ENCODE assay signal across 21 cellular contexts in the genomic region with DNA sequence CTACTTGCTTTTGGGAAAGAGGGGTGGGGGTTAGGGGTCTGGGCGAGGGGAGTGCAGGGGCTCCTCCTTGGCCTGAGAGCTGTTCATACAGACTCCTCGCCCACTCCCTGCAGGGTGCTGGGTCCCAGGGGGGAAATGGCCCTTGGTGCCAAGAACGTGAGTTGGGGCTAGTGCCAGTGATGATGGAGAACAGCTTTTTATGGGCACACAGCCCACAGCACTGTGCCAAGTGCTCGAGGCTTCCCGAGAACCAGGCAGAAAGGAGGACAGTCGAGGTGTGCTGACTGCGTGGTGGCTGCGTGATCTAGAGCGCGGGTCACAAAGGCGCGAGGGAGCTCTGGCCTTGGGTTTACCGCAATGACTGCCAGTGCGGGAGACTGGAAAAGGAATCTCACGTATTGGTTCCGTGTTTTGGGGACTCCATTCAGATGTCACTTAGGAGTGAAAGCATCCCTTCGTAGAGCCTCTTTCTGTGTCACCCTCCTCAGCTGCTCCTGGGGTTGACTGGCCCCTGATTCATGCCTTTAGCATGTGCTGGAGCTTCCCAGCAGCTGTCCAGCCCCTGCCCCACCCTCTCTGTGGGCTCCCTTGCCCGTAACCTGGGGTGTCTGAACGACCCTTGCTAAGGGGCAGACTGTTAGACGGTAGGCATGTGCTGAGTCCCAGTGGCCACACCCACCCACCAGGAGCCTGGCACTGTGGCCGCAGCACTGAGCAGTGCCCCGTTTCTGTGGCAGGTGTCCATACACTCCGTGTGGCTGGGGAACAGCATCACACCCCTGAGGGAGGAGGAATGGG. TPM values are rescaled to one million over a fixed set of nuclear protein-coding genes. Genes with fewer than 3 reads are reported as not detected.
DNase-seq lines count a peak whose midpoint lies in the region; ATAC-seq, FAIRE-seq and TF ChIP-seq lines count a peak whose summit lies in the region.
"Had no signal": no experiment of that assay in that cellular context is flagged by ENCODE, and none has a peak within 500 bp of the region (broad histone marks: within the 10 kb centered on the region; RNA-seq: fewer than 3 reads in every experiment).

No MANE protein-coding gene starts in this region.

- TF ChIP-seq EP300 in HepG2 (IDR thresholded peaks at IDR 0.05; ENCODE audit: low read depth in 2 of 2, low read length in 2 of 2) (no peak), HepG2 (CRISPR knock-in tag; IDR thresholded peaks at IDR 0.05; ENCODE audit: borderline replicate concordance) (no peak)

- peak in 2 of 3 donors; percentile 21 to 49 for DNase-seq in right lobe of liver
- DNase-seq in HepG2 (ENCODE audit: low spot score): no peak
- peak; percentile 58 for DNase-seq in chondrocyte (ENCODE audit: low spot score)
- DNase-seq in left lobe of liver (ENCODE audit: low spot score): no peak
- DNase-seq in aorta: peak; percentile 42 to 75
- no peak for DNase-seq in activated CD4-positive, alpha-beta memory T cell treated with anti-CD3 and anti-CD28 coated beads, Interleukin-2, amount 10 ng/mL, durations not matched to agents 7 days and 5 days
- DNase-seq in activated naive CD8-positive, alpha-beta T cell treated with anti-CD3 and anti-CD28 coated beads, Interleukin-2, amount 50 U/mL, for 24 hours: no peak
- no peak for DNase-seq in NOMO-1 treated with dmso at 0.1 percent for 144 hours (lab: John Stamatoyannopoulos, UW; ENCODE audit: unreplicated experiment)
- DNase-seq: activated CD8-positive, alpha-beta memory T cell treated with anti-CD3 and anti-CD28 coated beads, Interleukin-2, amount 50 U/mL, for 48 hours; brain microvascular endothelial cell; cortex of kidney; NCI-H1436 treated with DMSO at 0.1 percent for 48 hours; NCI-H510A; nucleus accumbens; WERI-Rb-1 had no signal

- no peaks in the 10 kb centered on the region for H4K20me1 ChIP-seq in HepG2 (ENCODE audit: insufficient read depth, low read length)
- H4K20me1 ChIP-seq: BLaER1 had no signal

- no peaks in the 10 kb centered on the region for H3K4me1 Mint-ChIP-seq in chondrocyte (ENCODE audit: low read depth)
- peaks cover 2% of the 10 kb centered on the region for H3K4me1 Mint-ChIP-seq in activated CD4-positive, alpha-beta memory T cell treated with anti-CD3 and anti-CD28 coated beads, Interleukin-2, amount 10 ng/mL, durations not matched to agents 7 days and 5 days
- H3K4me1 Mint-ChIP-seq in activated naive CD8-positive, alpha-beta T cell treated with anti-CD3 and anti-CD28 coated beads, Interleukin-2, amount 50 U/mL, for 24 hours: peaks cover 4% of the 10 kb centered on the region

- H3K4me3 Mint-ChIP-seq in chondrocyte (ENCODE audit: unreplicated experiment): no peak overlapping the region
- H3K4me3 Mint-ChIP-seq in activated CD4-positive, alpha-beta memory T cell treated with anti-CD3 and anti-CD28 coated beads, Interleukin-2, amount 10 ng/mL, durations not matched to agents 7 days and 5 days: no peak overlapping the region
- H3K4me3 Mint-ChIP-seq in activated naive CD8-positive, alpha-beta T cell treated with anti-CD3 and anti-CD28 coated beads, Interleukin-2, amount 50 U/mL, for 24 hours: no peak overlapping the region
- H3K4me3 Mint-ChIP-seq: T-helper 2 cell treated with Interferon-gamma antibody and Interleukin-4, amounts not matched to agents 5 μg/mL and 100 μg/mL, for 36 hours had no signal

- H3K9me3 ChIP-seq in right lobe of liver (no peaks in the 10 kb centered on the region), HepG2 (ENCODE audit: low read length) (no peaks in the 10 kb centered on the region), aorta (ENCODE audit: control insufficient read depth, low read length) (no peaks in the 10 kb centered on the region)
- H3K9me3 ChIP-seq: BLaER1, upper lobe of left lung had no signal

- no TSS peak for BruUV-seq in HepG2 (replicated peaks; lab: Mats Ljungman, UMichigan)

- H3K9me3 Mint-ChIP-seq in chondrocyte (ENCODE audit: low read depth): no peaks in the 10 kb centered on the region
- peaks cover 7% of the 10 kb centered on the region for H3K9me3 Mint-ChIP-seq in activated CD4-positive, alpha-beta memory T cell treated with anti-CD3 and anti-CD28 coated beads, Interleukin-2, amount 10 ng/mL, durations not matched to agents 7 days and 5 days
- no peaks in the 10 kb centered on the region for H3K9me3 Mint-ChIP-seq in activated naive CD8-positive, alpha-beta T cell treated with anti-CD3 and anti-CD28 coated beads, Interleukin-2, amount 50 U/mL, for 24 hours
- H3K9me3 Mint-ChIP-seq: T-helper 2 cell treated with Interferon-gamma antibody and Interleukin-4, amounts not matched to agents 5 μg/mL and 100 μg/mL, for 36 hours had no signal

- no peaks in the 10 kb centered on the region for H3K79me2 ChIP-seq in HepG2 (ENCODE audit: insufficient read depth, low read length)

- H3K36me3 Mint-ChIP-seq in chondrocyte (ENCODE audit: low read depth): peaks cover 32% of the 10 kb centered on the region
- H3K36me3 Mint-ChIP-seq in activated CD4-positive, alpha-beta memory T cell treated with anti-CD3 and anti-CD28 coated beads, Interleukin-2, amount 10 ng/mL, durations not matched to agents 7 days and 5 days (ENCODE audit: low read depth): peaks cover 53% of the 10 kb centered on the region
- peaks cover 30% of the 10 kb centered on the region for H3K36me3 Mint-ChIP-seq in activated naive CD8-positive, alpha-beta T cell treated with anti-CD3 and anti-CD28 coated beads, Interleukin-2, amount 50 U/mL, for 24 hours (ENCODE audit: low read depth)

- no peak overlapping the region for H3K9ac ChIP-seq in HepG2 (ENCODE audit: insufficient read depth, low read depth, low read length)
- H3K9ac ChIP-seq: BLaER1 had no signal

- WGBS in right lobe of liver (ENCODE audit: insufficient coverage, low coverage, low lambda C conversion rate, missing lambda C conversion rate): 60% methylated on average over 6 of the region's 23 CpGs
- WGBS in HepG2 (ENCODE audit: low lambda C conversion rate): 93% methylated on average over 12 of the region's 23 CpGs
- WGBS in aorta, 2 donors: 43 to 44% methylated on average over 23 of the region's 23 CpGs

- no peak for TF ChIP-seq RAD21 in HepG2 (CRISPR knock-in tag; IDR thresholded peaks at IDR 0.05)

- peaks cover 0 to 64% (median 32%) of the 10 kb centered on the region in 4 donors for H3K36me3 ChIP-seq in right lobe of liver
- H3K36me3 ChIP-seq in HepG2 (replicated peaks in 1 of 2; ENCODE audit: control insufficient read depth in 1 of 2, insufficient read depth in 2 of 2, low read length in 2 of 2): peaks cover 33 to 87% of the 10 kb centered on the region in 2 experiments
- peaks cover 3 to 16% of the 10 kb centered on the region in 2 donors for H3K36me3 ChIP-seq in aorta (ENCODE audit: control insufficient read depth in 1 of 2, insufficient read depth in 2 of 2, low read length in 1 of 2)

- no peak overlapping the region for H3K4me3 ChIP-seq in right lobe of liver
- no peak overlapping the region for H3K4me3 ChIP-seq in HepG2 (replicated peaks in 1 of 3; ENCODE audit: insufficient read depth in 1 of 3, low read depth in 2 of 3, low read length in 3 of 3)
- H3K4me3 ChIP-seq in aorta (ENCODE audit: low read length in 2 of 2): no peak overlapping the region
- H3K4me3 ChIP-seq: BLaER1, lung, upper lobe of left lung had no signal

- H3K4me1 ChIP-seq in right lobe of liver (no peaks in the 10 kb centered on the region), HepG2 (ENCODE audit: insufficient read depth, low read length) (peaks cover 9% of the 10 kb centered on the region; the same call in 1 of the 2 replicates), aorta (ENCODE audit: control insufficient read depth in 1 of 2, insufficient read depth in 2 of 2, low read length in 2 of 2) (no peaks in the 10 kb centered on the region)
- H3K4me1 ChIP-seq: BLaER1 had no signal

- no peak overlapping the region for H2AFZ ChIP-seq in HepG2 (ENCODE audit: low read length)

- no peak for TF ChIP-seq POLR2A in right lobe of liver (IDR thresholded peaks at IDR 0.05)
- no peak for TF ChIP-seq POLR2A in HepG2 (IDR thresholded peaks at IDR 0.05; ENCODE audit: insufficient read depth in 1 of 2, low read depth in 2 of 2, low read length in 2 of 2)

- no peaks in the 10 kb centered on the region for H3K27me3 ChIP-seq in right lobe of liver
- H3K27me3 ChIP-seq in HepG2 (ENCODE audit: control insufficient read depth in 1 of 2, insufficient read depth in 2 of 2, low read length in 2 of 2): no peaks in the 10 kb centered on the region
- H3K27me3 ChIP-seq in aorta (ENCODE audit: control insufficient read depth in 1 of 2, insufficient read depth in 2 of 2, low read length in 1 of 2): no peaks in the 10 kb centered on the region
- H3K27me3 ChIP-seq: BLaER1, brain microvascular endothelial cell, upper lobe of left lung had no signal

- POLR2A ChIA-PET in HepG2 (lab: Yijun Ruan, JAX): no interaction called here
- POLR2A ChIA-PET in activated CD4-positive, alpha-beta memory T cell treated with anti-CD3 and anti-CD28 coated beads, Interleukin-2, amount 10 ng/mL, durations not matched to agents 7 days and 5 days (lab: Charles Lee): no interaction called here

- H3K27ac ChIP-seq in right lobe of liver: no peak overlapping the region
- no peak overlapping the region for H3K27ac ChIP-seq in HepG2 (ENCODE audit: extremely low read length, insufficient read depth, low read length)
- no peak overlapping the region for H3K27ac ChIP-seq in aorta (ENCODE audit: low read depth in 1 of 2, low read length in 2 of 2)
- H3K27ac ChIP-seq: BLaER1, brain microvascular endothelial cell, WERI-Rb-1 had no signal

- H3K27me3 Mint-ChIP-seq in chondrocyte (ENCODE audit: low read depth): no peaks in the 10 kb centered on the region
- H3K27me3 Mint-ChIP-seq in activated CD4-positive, alpha-beta memory T cell treated with anti-CD3 and anti-CD28 coated beads, Interleukin-2, amount 10 ng/mL, durations not matched to agents 7 days and 5 days: no peaks in the 10 kb centered on the region
- no peaks in the 10 kb centered on the region for H3K27me3 Mint-ChIP-seq in activated naive CD8-positive, alpha-beta T cell treated with anti-CD3 and anti-CD28 coated beads, Interleukin-2, amount 50 U/mL, for 24 hours

- intact Hi-C loops in right lobe of liver (cut with DNase I): no loop called here
- intact Hi-C loops in HepG2 (cut with micrococcal nuclease; ENCODE audit: unreplicated experiment): no loop called here
- intact Hi-C loops in aorta (cut with DNase I): no loop called here

- TF ChIP-seq CTCF in right lobe of liver (IDR thresholded peaks at IDR 0.05) (no peak), HepG2 (CRISPR knock-in tag; IDR thresholded peaks at IDR 0.05) (no peak), chondrocyte (IDR thresholded peaks at IDR 0.05) (no peak)

- H3K27ac Mint-ChIP-seq in chondrocyte (ENCODE audit: unreplicated experiment): no peak overlapping the region
- H3K27ac Mint-ChIP-seq in activated CD4-positive, alpha-beta memory T cell treated with anti-CD3 and anti-CD28 coated beads, Interleukin-2, amount 10 ng/mL, durations not matched to agents 7 days and 5 days: no peak overlapping the region
- H3K27ac Mint-ChIP-seq in activated naive CD8-positive, alpha-beta T cell treated with anti-CD3 and anti-CD28 coated beads, Interleukin-2, amount 50 U/mL, for 24 hours: no peak overlapping the region

- no peak for FAIRE-seq in HepG2 (lab: Jason Lieb, UNC)
- FAIRE-seq: A204.1, endometrium had no signal

- ATAC-seq in right lobe of liver (no peak), HepG2 (no peak), left lobe of liver (peak; percentile 25), aorta (ENCODE audit: low FRiP score) (no peak)
- ATAC-seq in activated naive CD8-positive, alpha-beta T cell treated with anti-CD3 and anti-CD28 coated beads, Interleukin-2, amount 50 U/mL, for 24 hours: no peak

- H3K4me2 ChIP-seq in HepG2 (ENCODE audit: low read depth, low read length): no peak overlapping the region
- H3K4me2 ChIP-seq: BLaER1 had no signal

- CTCF ChIA-PET in HepG2 (lab: Yijun Ruan, JAX; ENCODE audit: low intra/inter-chr PET ratio, low total read pairs): no interaction called here
- CTCF ChIA-PET in activated CD4-positive, alpha-beta memory T cell treated with anti-CD3 and anti-CD28 coated beads, Interleukin-2, amount 10 ng/mL, durations not matched to agents 7 days and 5 days (lab: Charles Lee): no interaction called here

- in situ Hi-C loops in HepG2 (cut with HindIII; ENCODE audit: extremely low pct_ligation_motif_present, low pct_unique_long_range_greater_than_20kb): no loop called here

RNA-seq across cellular contexts. Expression of a gene that starts 20.9 kb away (rescaled TPM):
- under 1 TPM in 5 of 6 experiments, not detected in 1; 0.46 to 0.84 (median 0.64) TPM for total RNA-seq in right lobe of liver
- total RNA-seq in HepG2 (2016; rRNA removed; fragmentation: Illumina TruSeq; extraction: Trizol): 0.10 and 0.22 TPM in 2 replicates
- 0.09 and 0.20 TPM in 2 replicates for total RNA-seq in HepG2 (2016; cell fraction: cytosol; rRNA removed; fragmentation: Illumina TruSeq; extraction: Trizol; ENCODE audit: low read depth)
- 0.19 TPM in 1 of 2 replicates, not detected in the other for total RNA-seq in HepG2 (2016; cell fraction: insoluble cytoplasmic fraction; rRNA removed; fragmentation: Illumina TruSeq; extraction: Trizol)
- total RNA-seq in HepG2 (2016; cell fraction: membrane; rRNA removed; fragmentation: Illumina TruSeq; extraction: Trizol): 0.25 TPM in 1 of 2 replicates, not detected in the other
- total RNA-seq in HepG2 (2016; cell fraction: nucleus; rRNA removed; fragmentation: Illumina TruSeq; extraction: Trizol): 0.59 TPM in 1 of 2 replicates, not detected in the other
- 0.39 and 0.40 TPM in 2 replicates for polyA plus RNA-seq in HepG2 (2011; rRNA removed)
- polyA plus RNA-seq in HepG2 (2011; cell fraction: cytosol; rRNA removed): 0.05 and 0.34 TPM in 2 replicates
- 2.2 and 3.5 TPM in 2 replicates for polyA plus RNA-seq in HepG2 (2011; cell fraction: nucleus; rRNA removed)
- 0.40 and 0.65 TPM in 2 replicates for polyA plus RNA-seq in HepG2 (2012)
- 0.10 and 0.12 TPM in 2 replicates for polyA plus RNA-seq in HepG2 (2016; cell fraction: cytosol; fragmentation: Illumina TruSeq; extraction: Trizol; ENCODE audit: low read depth)
- 0.16 TPM in 1 of 2 replicates, not detected in the other for polyA plus RNA-seq in HepG2 (2016; cell fraction: insoluble cytoplasmic fraction; fragmentation: Illumina TruSeq; extraction: Trizol; ENCODE audit: low read depth)
- polyA plus RNA-seq in HepG2 (2016; cell fraction: membrane; fragmentation: Illumina TruSeq; extraction: Trizol; ENCODE audit: low read depth): 0.07 and 0.08 TPM in 2 replicates
- polyA plus RNA-seq in HepG2 (2016; cell fraction: nucleus; fragmentation: Illumina TruSeq; extraction: Trizol; ENCODE audit: insufficient read depth, low read depth): 0.36 and 0.65 TPM in 2 replicates
- 0.14 and 1.0 TPM in 2 replicates for polyA minus RNA-seq in HepG2 (2011; rRNA and poly(A)+ RNA removed; ENCODE audit: low replicate concordance)
- not detected in 2 replicates for polyA minus RNA-seq in HepG2 (2011; cell fraction: cytosol; rRNA and poly(A)+ RNA removed)
- polyA minus RNA-seq in HepG2 (2011; cell fraction: nucleus; rRNA and poly(A)+ RNA removed): 1.9 and 2.0 TPM in 2 replicates
- 0.55 to 1.7 TPM (median 0.64 TPM) in 3 replicates for total RNA-seq in chondrocyte
- total RNA-seq in left lobe of liver: 1.1 TPM
- total RNA-seq in aorta: 1 to 10 TPM; 1.9 to 3.5 TPM
- polyA plus RNA-seq in aorta: under 1 TPM in 1 of 2 donors, not detected in 1; 0.33 TPM
- under 1 TPM; 0.60 to 0.65 TPM for total RNA-seq in activated CD4-positive, alpha-beta memory T cell treated with anti-CD3 and anti-CD28 coated beads, Interleukin-2, amount 10 ng/mL, durations not matched to agents 7 days and 5 days

Comparison
In these comparisons a context has a peak if more than half of its experiments do, and no peak if none do; other contexts are left out.
1. DNase-seq: peak in right lobe of liver (2 of 3), chondrocyte (single experiment) and aorta (2 of 2); none in HepG2 (single experiment), left lobe of liver (single experiment), activated CD4-positive, alpha-beta memory T cell treated with anti-CD3 and anti-CD28 coated beads, Interleukin-2, amount 10 ng/mL, durations not matched to agents 7 days and 5 days (single experiment), activated naive CD8-positive, alpha-beta T cell treated with anti-CD3 and anti-CD28 coated beads, Interleukin-2, amount 50 U/mL, for 24 hours (single experiment) and NOMO-1 treated with dmso at 0.1 percent for 144 hours (single experiment).